In the genomic region with DNA sequence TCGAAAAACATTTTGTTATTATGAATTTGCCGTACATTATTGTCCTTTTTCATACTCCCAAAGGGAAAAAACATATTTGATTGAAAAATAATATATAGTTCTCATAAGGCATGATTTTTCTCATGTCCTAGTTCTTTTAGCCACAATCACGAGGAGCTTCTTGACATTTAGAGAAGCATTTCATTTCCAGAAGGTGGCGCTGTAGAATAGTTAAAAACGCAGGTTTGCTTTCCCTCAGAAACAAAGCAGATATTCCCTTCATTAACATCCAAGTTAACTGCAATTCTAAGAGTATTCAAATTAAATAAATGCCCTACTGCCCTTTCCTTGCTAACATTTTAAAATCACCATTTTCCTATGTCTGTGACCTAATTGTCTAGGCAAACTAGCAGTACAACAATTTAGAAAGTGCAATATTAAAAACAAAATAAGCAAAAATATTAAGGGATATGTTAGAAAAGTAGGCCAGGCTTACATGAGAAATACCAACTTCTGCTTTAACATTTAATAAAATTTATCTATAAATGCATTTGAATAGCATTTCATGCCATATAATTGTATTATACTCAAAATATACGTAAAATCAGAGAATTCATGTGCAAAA, we compare ENCODE assay signal across 7 cellular contexts. TPM values are rescaled to one million over a fixed set of nuclear protein-coding genes. Genes with fewer than 3 reads are reported as not detected.
DNase-seq lines count a peak whose midpoint lies in the region; ATAC-seq and TF ChIP-seq lines count a peak whose summit lies in the region.

No MANE protein-coding gene starts in this region.

- intact Hi-C loops in psoas muscle (cut with DNase I), result loop anchor here in 1 of 2 donors (10.0 kb wide), 1 partner anchor 934 kb away; no protein-coding TSS in a partner anchor

- H3K27me3 ChIP-seq in psoas muscle (ENCODE audit: insufficient read depth in 3 of 3, low read length in 2 of 3), result no peaks in the 10 kb centered on the region

- in situ Hi-C loops in SK-MEL-5 (cut with HindIII; ENCODE audit: low pct_unique_long_range_greater_than_20kb, low sequenced_read_pairs), result no loop called here

- no peak overlapping the region for H3K27ac ChIP-seq in psoas muscle

- no peak for DNase-seq in GM12864 (ENCODE audit: low read depth)
- DNase-seq in MV-4-11 (lab: John Stamatoyannopoulos, UW), result peak; percentile 47
- peak; percentile 81 for DNase-seq in SK-MEL-5 (ENCODE audit: low read depth, low spot score)
- peak; percentile 85 for DNase-seq in fibroblast of pulmonary artery (ENCODE audit: low read depth)
- no peak for DNase-seq in psoas muscle
- no peak for DNase-seq in activated naive CD4-positive, alpha-beta T cell treated with anti-CD3 and anti-CD28 coated beads, Interleukin-2, amount 50 U/mL, for 16 hours

- ATAC-seq in psoas muscle (no peak), HG03460 (IDR thresholded peaks at IDR 0.05; ENCODE audit: unreplicated experiment) (no peak)

- TF ChIP-seq CTCF in GM12864 (IDR thresholded peaks at IDR 0.05; ENCODE audit: low read depth, low read length, missing control alignments) (peak; percentile 53), fibroblast of pulmonary artery (IDR thresholded peaks at IDR 0.05; ENCODE audit: low read length, missing control alignments) (peak; percentile 70), psoas muscle (IDR thresholded peaks at IDR 0.05) (peak; percentile 49)

- no peaks in the 10 kb centered on the region for H3K36me3 ChIP-seq in psoas muscle (ENCODE audit: insufficient read depth in 1 of 2, low read depth in 1 of 2)

- H3K4me1 ChIP-seq in psoas muscle, result no peaks in the 10 kb centered on the region

- 23 to 24% (median 23%) methylated on average over 6 of the region's 6 CpGs for WGBS in psoas muscle, 3 donors

- H3K9me3 ChIP-seq in psoas muscle, result no peaks in the 10 kb centered on the region

- H3K4me3 ChIP-seq in GM12864 (ENCODE audit: low read depth, low read length) (no peak overlapping the region), fibroblast of pulmonary artery (replicated peaks; ENCODE audit: low read depth, low read length) (no peak overlapping the region), psoas muscle (no peak overlapping the region)

RNA-seq across cellular contexts. Expression of gene PIK3C2G, which starts 10.9 kb away (rescaled TPM):
- not detected in 2 replicates for total RNA-seq in SK-MEL-5 (2014; rRNA removed; shearing (Covaris generic))
- not detected in 2 replicates for polyA plus RNA-seq in SK-MEL-5 (2015; cell fraction: cytosol; rRNA removed)
- not detected in 2 replicates for polyA plus RNA-seq in SK-MEL-5 (2015; cell fraction: nucleus; rRNA removed)
- not detected for total RNA-seq in psoas muscle
- polyA plus RNA-seq in psoas muscle, result under 1 TPM in 1 of 3 donors, not detected in 2; under 0.01 TPM

Comparison
In these comparisons a context has a peak if more than half of its experiments do, and no peak if none do; other contexts are left out.
1. DNase-seq: peak in MV-4-11 (single experiment), SK-MEL-5 (single experiment) and fibroblast of pulmonary artery (single experiment); none in GM12864 (single experiment), psoas muscle (0 of 2) and activated naive CD4-positive, alpha-beta T cell treated with anti-CD3 and anti-CD28 coated beads, Interleukin-2, amount 50 U/mL, for 16 hours (single experiment).
2. Peak in every context shown above with its lines, with median percentiles within 50 percentile points of each other: CTCF ChIP-seq.